10 cellular contexts compared by ENCODE assay signal in the genomic region with DNA sequence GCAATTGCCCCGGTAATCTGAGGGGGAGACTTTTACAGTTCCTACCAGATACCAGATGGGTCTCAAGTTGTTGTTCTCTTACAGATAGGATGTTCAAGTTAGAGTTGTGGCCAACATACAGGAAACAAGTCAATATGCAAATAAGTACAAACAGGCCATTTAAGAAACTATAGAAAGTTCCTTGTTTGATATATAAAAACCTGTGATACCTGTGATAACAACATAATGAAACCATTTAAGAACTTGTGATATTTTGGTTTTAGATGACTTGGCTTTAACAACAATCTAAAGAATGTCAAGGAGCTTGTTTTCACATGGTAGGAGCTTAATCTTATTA. TPM values are rescaled to one million over a fixed set of nuclear protein-coding genes. Genes with fewer than 3 reads are reported as not detected.
DNase-seq lines count a peak whose midpoint lies in the region; ATAC-seq and TF ChIP-seq lines count a peak whose summit lies in the region.
"Had no signal": no experiment of that assay in that cellular context is flagged by ENCODE, and none has a peak within 500 bp of the region (broad histone marks: within the 10 kb centered on the region; RNA-seq: fewer than 3 reads in every experiment).

No MANE protein-coding gene starts in this region.

- peaks cover 31% of the 10 kb centered on the region for H3K4me1 ChIP-seq in osteoblast (ENCODE audit: insufficient read depth, low read length)

- peaks cover 43% of the 10 kb centered on the region for H4K20me1 ChIP-seq in osteoblast (ENCODE audit: insufficient read depth, low read length)

- no peak overlapping the region for H3K4me3 ChIP-seq in osteoblast (ENCODE audit: insufficient read depth, low read length)
- H3K4me3 ChIP-seq: dorsolateral prefrontal cortex had no signal

- no peaks in the 10 kb centered on the region for H3K27me3 Mint-ChIP-seq in activated B cell treated with CpG ODN at 0.5 μM for 24 hours

- peak overlapping the region; percentile 38 for H3K27ac ChIP-seq in osteoblast (ENCODE audit: low read depth, low read length)
- H3K27ac ChIP-seq: dorsolateral prefrontal cortex had no signal

- no peak for TF ChIP-seq CTCF in activated B cell treated with CpG ODN at 0.5 μM for 24 hours (IDR thresholded peaks at IDR 0.05)
- no peak for TF ChIP-seq CTCF in osteoblast (IDR thresholded peaks at IDR 0.05; ENCODE audit: extremely low read depth, low read depth, low read length)

- DNase-seq in activated B cell treated with CpG ODN at 0.5 μM for 24 hours: no peak
- DNase-seq in osteoblast (ENCODE audit: insufficient read length, low spot score, missing footprints): no peak
- DNase-seq in NCI-H2029 (lab: John Stamatoyannopoulos, UW): no peak
- no peak for DNase-seq in NCI-H774 (lab: John Stamatoyannopoulos, UW)
- no peak for DNase-seq in cerebellar nuclear complex (lab: John Stamatoyannopoulos, UW)
- DNase-seq in Right ventricle myocardium inferior (ENCODE audit: missing footprints): no peak
- DNase-seq: dorsolateral prefrontal cortex, NCI-H748 treated with DMSO at 0.1 percent for 48 hours had no signal

- POLR2A ChIA-PET in activated B cell treated with CpG ODN at 0.5 μM for 24 hours (lab: Charles Lee): interaction anchor here (1.1 kb wide), 1 partner anchor 16 kb away, joined by 3 read pairs; no protein-coding TSS in a partner anchor

- no peak overlapping the region for H2AFZ ChIP-seq in osteoblast (ENCODE audit: low read length)

- ATAC-seq in GM18861 (IDR thresholded peaks at IDR 0.05; ENCODE audit: unreplicated experiment): peak; percentile 56
- peak; percentile 57 for ATAC-seq in HG02678 (IDR thresholded peaks at IDR 0.05; ENCODE audit: unreplicated experiment)
- ATAC-seq in activated B cell treated with CpG ODN at 0.5 μM for 24 hours (ENCODE audit: low read depth): peak; percentile 70
- ATAC-seq in Right ventricle myocardium inferior: no peak

- H3K4me3 Mint-ChIP-seq in activated B cell treated with CpG ODN at 0.5 μM for 24 hours: peak overlapping the region; percentile 58

- no peaks in the 10 kb centered on the region for H3K9me3 ChIP-seq in osteoblast (ENCODE audit: low read depth, low read length)

- H3K4me2 ChIP-seq in osteoblast (ENCODE audit: insufficient read depth, low read length): no peak overlapping the region

- peaks cover 31% of the 10 kb centered on the region for H3K4me1 Mint-ChIP-seq in activated B cell treated with CpG ODN at 0.5 μM for 24 hours

- H3K9me3 Mint-ChIP-seq in activated B cell treated with CpG ODN at 0.5 μM for 24 hours: no peaks in the 10 kb centered on the region

- CTCF ChIA-PET in activated B cell treated with CpG ODN at 0.5 μM for 24 hours (lab: Charles Lee): interaction anchor here (0.9 kb wide), 1 partner anchor 39 kb away, joined by 3 read pairs; no protein-coding TSS in a partner anchor

- intact Hi-C loops in activated B cell treated with CpG ODN at 0.5 μM for 24 hours (cut with micrococcal nuclease) (no loop called here), Right ventricle myocardium inferior (cut with DNase I) (no loop called here)

- peaks cover 8% of the 10 kb centered on the region for H3K36me3 Mint-ChIP-seq in activated B cell treated with CpG ODN at 0.5 μM for 24 hours (ENCODE audit: low read depth)

- no peaks in the 10 kb centered on the region for H3K27me3 ChIP-seq in osteoblast (ENCODE audit: insufficient read depth, low read length)
- H3K27me3 ChIP-seq: dorsolateral prefrontal cortex had no signal

- peak overlapping the region; percentile 77 for H3K27ac Mint-ChIP-seq in activated B cell treated with CpG ODN at 0.5 μM for 24 hours

- H3K36me3 ChIP-seq in osteoblast (ENCODE audit: insufficient read depth, low read length): peaks cover 30% of the 10 kb centered on the region

- H3K79me2 ChIP-seq in osteoblast (ENCODE audit: insufficient read depth, low read length): peaks cover 81% of the 10 kb centered on the region

RNA-seq across cellular contexts. Expression of a gene that starts 16.8 kb away (rescaled TPM):
- total RNA-seq in activated B cell treated with CpG ODN at 0.5 μM for 24 hours: 6.2 and 6.7 TPM in 2 replicates
- total RNA-seq in osteoblast: 49.5 and 52.5 TPM in 2 replicates
- 6.7 TPM for total RNA-seq in Right ventricle myocardium inferior
